8 cellular contexts compared by ENCODE assay signal in the genomic region with DNA sequence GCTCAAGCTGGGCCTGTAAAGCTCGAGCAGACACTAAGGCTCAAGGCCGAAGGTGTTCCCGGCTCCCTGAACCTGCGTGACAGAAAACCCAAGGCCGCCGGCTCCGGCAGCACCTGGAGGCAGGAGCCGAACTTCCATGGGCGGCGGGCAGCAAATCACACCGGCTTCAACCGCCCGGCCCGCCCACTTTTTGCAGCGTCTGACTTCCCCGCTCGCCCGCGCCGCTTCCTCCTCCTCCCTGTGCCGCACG. TPM values are rescaled to one million over a fixed set of nuclear protein-coding genes. Genes with fewer than 3 reads are reported as not detected.
DNase-seq lines count a peak whose midpoint lies in the region; ATAC-seq and TF ChIP-seq lines count a peak whose summit lies in the region.

No MANE protein-coding gene starts in this region.

- CTCF ChIA-PET in MCF 10A (lab: Yijun Ruan, JAX): interaction anchor here (0.7 to 1.1 kb wide), 2 partner anchors 28 to 29 kb away, joined by 3 to 4 read pairs; no protein-coding TSS in a partner anchor

- H3K27me3 Mint-ChIP-seq in MCF 10A (ENCODE audit: insufficient read depth, unreplicated experiment): no peaks in the 10 kb centered on the region
- peaks cover 7 to 20% (median 15%) of the 10 kb centered on the region in 3 donors for H3K27me3 Mint-ChIP-seq in immature natural killer cell (ENCODE audit: low read depth in 3 of 3)

- H3K27ac ChIP-seq in VCaP (peak overlapping the region; percentile 94), spleen (peak overlapping the region; percentile 99 to 100 (median 100))

- TF ChIP-seq CTCF in VCaP (conservative IDR thresholded peaks at IDR 0.05) (no peak), MCF 10A (IDR thresholded peaks at IDR 0.05; ENCODE audit: unreplicated experiment) (no peak), spleen (IDR thresholded peaks at IDR 0.05 in 8 of 11, conservative IDR thresholded peaks at IDR 0.05 in 3 of 11) (peak in 2 of 11 experiments; percentile 19 to 37)

- H3K4me1 Mint-ChIP-seq in MCF 10A (ENCODE audit: insufficient read depth, unreplicated experiment) (peaks cover 21% of the 10 kb centered on the region), immature natural killer cell (peaks cover 18 to 20% of the 10 kb centered on the region in 2 donors)

- H3K27ac Mint-ChIP-seq in MCF 10A (ENCODE audit: low read depth, unreplicated experiment) (peak overlapping the region; percentile 74), immature natural killer cell (peak overlapping the region; percentile 92 to 96 (median 95))

- H3K36me3 ChIP-seq in spleen: no peaks in the 10 kb centered on the region

- H3K4me3 ChIP-seq in spleen: peak overlapping the region; percentile 64 to 97 (median 82)

- peaks cover 0 to 4% (median 0%) of the 10 kb centered on the region in 7 donors for H3K27me3 ChIP-seq in spleen (replicated peaks in 1 of 7)

- H3K9me3 ChIP-seq in spleen: no peaks in the 10 kb centered on the region

- no TSS peak for BruUV-seq in MCF 10A (replicated peaks; lab: Mats Ljungman, UMichigan)

- H3K4me3 Mint-ChIP-seq in MCF 10A (ENCODE audit: unreplicated experiment): peak overlapping the region; percentile 82
- peak overlapping the region; percentile 83 to 89 (median 87) for H3K4me3 Mint-ChIP-seq in immature natural killer cell

- POLR2A ChIA-PET in MCF 10A (lab: Yijun Ruan, JAX): interaction anchor here (0.6 to 1.7 kb wide), 12 partner anchors 9 to 324 kb away, joined by 3 to 45 read pairs (median 3); partner anchors contain the start of gene LETM1

- WGBS in spleen, 5 donors: 0% methylated on average over 13 to 22 of the region's 22 CpGs; no CpG with 5 or more reads in 1 of the 5 donors

- intact Hi-C loops in MCF 10A (cut with micrococcal nuclease) (loop anchor here (2.0 kb wide), 1 partner anchor 29 kb away; no protein-coding TSS in a partner anchor), spleen (cut with DNase I; ENCODE audit: low total_unique reads) (no loop called here)

- TF ChIP-seq POLR2A in spleen (IDR thresholded peaks at IDR 0.05): no peak

- H3K4me1 ChIP-seq in spleen: peaks cover 0 to 43% (median 25%) of the 10 kb centered on the region in 6 donors

- H3K36me3 Mint-ChIP-seq in MCF 10A (ENCODE audit: insufficient read depth, unreplicated experiment) (no peaks in the 10 kb centered on the region), immature natural killer cell (no peaks in the 10 kb centered on the region)

- ATAC-seq in GM18498 (IDR thresholded peaks at IDR 0.05; ENCODE audit: unreplicated experiment) (peak; percentile 42), HG02981 (IDR thresholded peaks at IDR 0.05; ENCODE audit: unreplicated experiment) (peak; percentile 42)

- DNase-seq in NCI-H2081 treated with DMSO at 0.1 percent for 48 hours (lab: John Stamatoyannopoulos, UW) (peak; percentile 47), MCF 10A (ENCODE audit: unreplicated experiment) (peak; percentile 88), immature natural killer cell (peak; percentile 85 to 87 (median 87)), spleen (peak; percentile 98), putamen (ENCODE audit: low spot score) (no peak)

- H3K9me3 Mint-ChIP-seq in MCF 10A (ENCODE audit: unreplicated experiment) (no peaks in the 10 kb centered on the region), immature natural killer cell (no peaks in the 10 kb centered on the region)

RNA-seq across cellular contexts. Expression of gene NSD2, which starts 0.9 kb away (rescaled TPM):
- 100 and 109 TPM in 2 replicates for total RNA-seq in MCF 10A (2022)
- 1 to 10 TPM; 1.8 to 7.2 (median 4.4) TPM for polyA plus RNA-seq in immature natural killer cell
- 10 to 100 TPM; 39.1 to 58.9 (median 48.5) TPM for total RNA-seq in spleen
- polyA plus RNA-seq in spleen: 10 to 100 TPM in 1 of 3 donors, 1 to 10 TPM in 2; 7.1 to 13.1 (median 7.4) TPM

RNA-seq across cellular contexts. Expression of gene LETM1, which starts 14.3 kb away (rescaled TPM):
- total RNA-seq in MCF 10A (2022) (85.0 and 86.3 TPM in 2 replicates), spleen (10 to 100 TPM; 33.2 to 47.7 (median 36.3) TPM)
- polyA plus RNA-seq in immature natural killer cell (10 to 100 TPM in 2 of 3 donors, 1 to 10 TPM in 1; 8.0 to 17.0 (median 10.6) TPM), spleen (10 to 100 TPM in 1 of 3 donors, 1 to 10 TPM in 2; 6.5 to 16.9 (median 7.8) TPM)
